Comparison of ENCODE assay signal across 1 cellular context in the genomic region with DNA sequence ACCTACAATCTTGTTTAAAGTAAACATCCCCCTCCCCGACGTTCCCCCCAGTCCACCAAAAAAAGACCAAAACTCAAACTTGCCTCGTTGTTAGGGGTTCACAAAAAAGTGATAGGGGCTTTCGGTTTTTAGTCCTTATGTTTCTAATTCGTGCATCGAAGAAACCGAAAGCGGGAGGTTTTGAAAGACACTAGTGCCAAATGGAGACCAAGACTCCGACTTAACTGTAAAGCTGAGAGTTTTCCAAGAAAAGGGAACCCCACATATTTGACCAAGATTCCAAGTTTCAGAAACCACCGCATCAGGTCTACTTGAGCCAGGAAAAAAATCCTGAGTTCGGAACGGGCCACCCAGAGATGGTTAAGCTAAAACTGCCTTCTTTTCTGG.
TF ChIP-seq lines count a peak whose summit lies in the region.

No MANE protein-coding gene starts in this region.

TF ChIP-seq in endothelial cell of umbilical vein, 7 proteins besides CTCF, POLR2A, EP300 and RAD21:
- TF ChIP-seq, protein P1, sequence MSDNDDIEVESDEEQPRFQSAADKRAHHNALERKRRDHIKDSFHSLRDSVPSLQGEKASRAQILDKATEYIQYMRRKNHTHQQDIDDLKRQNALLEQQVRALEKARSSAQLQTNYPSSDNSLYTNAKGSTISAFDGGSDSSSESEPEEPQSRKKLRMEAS (IDR thresholded peaks at IDR 0.05; ENCODE audit: insufficient read depth, insufficient read length): no peak
- no peak for TF ChIP-seq FOS (IDR thresholded peaks at IDR 0.05; ENCODE audit: borderline replicate concordance, insufficient read depth, low read length)
- TF ChIP-seq JUN (IDR thresholded peaks at IDR 0.05; ENCODE audit: borderline replicate concordance, insufficient read depth, insufficient read length, low read depth): no peak
- TF ChIP-seq POLR2AphosphoS5 (IDR thresholded peaks at IDR 0.05; ENCODE audit: insufficient read depth, low read depth, low read length): no peak
- no peak for TF ChIP-seq GATA2 (IDR thresholded peaks at IDR 0.05; ENCODE audit: insufficient read depth, insufficient read length, low read depth, low read length)
